In genomic region chr13:95579303-95579702, GRCh38 we compare ENCODE assay signal across 20 cellular contexts. TPM values are rescaled to one million over a fixed set of nuclear protein-coding genes. Genes with fewer than 3 reads are reported as not detected.
DNase-seq lines count a peak whose midpoint lies in the region; ATAC-seq, FAIRE-seq and TF ChIP-seq lines count a peak whose summit lies in the region.
"Had no signal": no experiment of that assay in that cellular context is flagged by ENCODE, and none has a peak within 500 bp of the region (broad histone marks: within the 10 kb centered on the region; RNA-seq: fewer than 3 reads in every experiment).

No MANE protein-coding gene starts in this region.

- H3K36me3 ChIP-seq in brain microvascular endothelial cell (replicated peaks): peaks cover 32% of the 10 kb centered on the region
- H3K36me3 ChIP-seq: BLaER1, gastrocnemius medialis had no signal

- no peaks in the 10 kb centered on the region for H3K27me3 ChIP-seq in brain microvascular endothelial cell (replicated peaks)
- H3K27me3 ChIP-seq: BLaER1, gastrocnemius medialis had no signal

- no peak for FAIRE-seq in HTR-8/SVneo (lab: Jason Lieb, UNC)
- FAIRE-seq: keratinocyte had no signal

- H3K4me3 ChIP-seq in brain microvascular endothelial cell (ENCODE audit: low read depth, low read length): no peak overlapping the region
- H3K4me3 ChIP-seq: BLaER1, gastrocnemius medialis, GM23338, SK-N-MC had no signal

- no peak overlapping the region for H3K27ac ChIP-seq in brain microvascular endothelial cell
- H3K27ac ChIP-seq: BLaER1, gastrocnemius medialis, SK-N-MC had no signal

- peak; percentile 20 for DNase-seq in GM20000 (ENCODE audit: low spot score)
- DNase-seq in brain microvascular endothelial cell: no peak
- no peak for DNase-seq in mesenteric fat pad (ENCODE audit: low spot score)
- DNase-seq in HTR-8/SVneo (ENCODE audit: insufficient read length, low spot score): no peak
- no peak for DNase-seq in kidney tubule cell (ENCODE audit: low spot score)
- DNase-seq: activated T-cell treated with anti-CD3 and anti-CD28 coated beads, Interleukin-2, amount 50 U/mL, for 24 hours; aorta; effector memory CD8-positive, alpha-beta T cell; gastrocnemius medialis; naive B cell; NCI-H1417; substantia nigra had no signal

- TF ChIP-seq CTCF in GM20000 (IDR thresholded peaks at IDR 0.05; ENCODE audit: extremely low read depth, missing control alignments) (no peak), brain microvascular endothelial cell (IDR thresholded peaks at IDR 0.05; ENCODE audit: low read depth, low read length, missing control alignments) (no peak)

- ATAC-seq in GM18517 (IDR thresholded peaks at IDR 0.05; ENCODE audit: unreplicated experiment): peak; percentile 91
- peak; percentile 98 for ATAC-seq in HG02870 (IDR thresholded peaks at IDR 0.05; ENCODE audit: unreplicated experiment)
- peak; percentile 87 for ATAC-seq in HG03460 (IDR thresholded peaks at IDR 0.05; ENCODE audit: unreplicated experiment)
- ATAC-seq: effector memory CD8-positive, alpha-beta T cell; gastrocnemius medialis; GM23338; WTC11 had no signal

- in situ Hi-C loops in brain microvascular endothelial cell (cut with HindIII; ENCODE audit: low pct_ligation_motif_present, low sequenced_read_pairs): no loop called here

RNA-seq across cellular contexts. Expression of gene CLDN10, which starts 26.8 kb away (rescaled TPM):
- total RNA-seq in mesenteric fat pad: not detected
- total RNA-seq: gastrocnemius medialis had no signal
